In genomic region chr11:10322830-10323792, GRCh38 we compare ENCODE assay signal across 7 cellular contexts. TPM values are rescaled to one million over a fixed set of nuclear protein-coding genes. Genes with fewer than 3 reads are reported as not detected.
A peak's percentile ranks its signal among the peaks of the same experiment; 100 is the strongest.
DNase-seq lines count a peak whose midpoint lies in the region; ATAC-seq and TF ChIP-seq lines count a peak whose summit lies in the region.

No MANE protein-coding gene starts in this region.

- TF ChIP-seq POLR2A in Peyer's patch (IDR thresholded peaks at IDR 0.05), result no peak

- H3K27ac Mint-ChIP-seq in activated naive CD4-positive, alpha-beta T cell treated with anti-CD3 and anti-CD28 coated beads, Interleukin-2, amount 50 U/mL, for 24 hours, result peak overlapping the region; percentile 96

- peak overlapping the region; percentile 34 for H3K4me3 Mint-ChIP-seq in activated naive CD4-positive, alpha-beta T cell treated with anti-CD3 and anti-CD28 coated beads, Interleukin-2, amount 50 U/mL, for 24 hours

- peaks cover 0 to 45% (median 3%) of the 10 kb centered on the region in 4 donors for H3K4me1 ChIP-seq in Peyer's patch

- H3K27me3 Mint-ChIP-seq in activated naive CD4-positive, alpha-beta T cell treated with anti-CD3 and anti-CD28 coated beads, Interleukin-2, amount 50 U/mL, for 24 hours, result peaks cover 7% of the 10 kb centered on the region

- H3K27ac ChIP-seq in Peyer's patch, result peak overlapping the region in 3 of 4 donors; percentile 36 to 66 (median 60)

- H3K4me3 ChIP-seq in Peyer's patch, result no peak overlapping the region

- H3K9me3 Mint-ChIP-seq in activated naive CD4-positive, alpha-beta T cell treated with anti-CD3 and anti-CD28 coated beads, Interleukin-2, amount 50 U/mL, for 24 hours, result no peaks in the 10 kb centered on the region

- H3K9me3 ChIP-seq in Peyer's patch, result no peaks in the 10 kb centered on the region

- no peaks in the 10 kb centered on the region for H3K36me3 ChIP-seq in Peyer's patch

- H3K27me3 ChIP-seq in Peyer's patch, result no peaks in the 10 kb centered on the region

- intact Hi-C loops in Right ventricle myocardium superior (cut with DNase I), result loop anchor here (5.0 kb wide), 2 partner anchors 461 to 566 kb away; no protein-coding TSS in a partner anchor

- peak; percentile 15 to 87 (median 70) for TF ChIP-seq CTCF in Peyer's patch (IDR thresholded peaks at IDR 0.05)

- peaks cover 15% of the 10 kb centered on the region for H3K4me1 Mint-ChIP-seq in activated naive CD4-positive, alpha-beta T cell treated with anti-CD3 and anti-CD28 coated beads, Interleukin-2, amount 50 U/mL, for 24 hours

- peak; percentile 55 for ATAC-seq in Right ventricle myocardium superior (ENCODE audit: poor library complexity)

- H3K36me3 Mint-ChIP-seq in activated naive CD4-positive, alpha-beta T cell treated with anti-CD3 and anti-CD28 coated beads, Interleukin-2, amount 50 U/mL, for 24 hours, result no peaks in the 10 kb centered on the region

- DNase-seq in GM04503 (ENCODE audit: low read depth) (peak; percentile 82), HUDEP-2 (lab: John Stamatoyannopoulos, UW; ENCODE audit: unreplicated experiment in 76 of 76) (peak in 39 of 76 experiments; percentile 2 to 72 (median 42)), Peyer's patch (peak in 2 of 3 donors; percentile 57 to 75), Right ventricle myocardium superior (peak; percentile 43), renal cortical epithelial cell (ENCODE audit: low read depth) (peak; percentile 84), GM19240 (ENCODE audit: insufficient read length, low spot score) (no peak)

RNA-seq across cellular contexts. Expression of gene ADM, which starts 18.2 kb away (rescaled TPM):
- total RNA-seq in Peyer's patch (100 to 1,000 TPM in 2 of 4 donors, 10 to 100 TPM in 2; 75.5 to 323 (median 106) TPM), Right ventricle myocardium superior (10.3 TPM), renal cortical epithelial cell (56.4 and 57.3 TPM in 2 replicates)

RNA-seq across cellular contexts. Expression of gene SBF2, which starts 29.1 kb away (rescaled TPM):
- total RNA-seq in Peyer's patch, result 10 to 100 TPM; 52.7 to 70.1 (median 56.7) TPM
- 18.3 TPM for total RNA-seq in Right ventricle myocardium superior
- total RNA-seq in renal cortical epithelial cell, result 31.6 and 51.4 TPM in 2 replicates
